In genomic region chr12:33588082-33588712, GRCh38 we compare ENCODE assay signal across 8 cellular contexts.
DNase-seq lines count a peak whose midpoint lies in the region; ATAC-seq and TF ChIP-seq lines count a peak whose summit lies in the region.

No MANE protein-coding gene starts in this region.

- TF ChIP-seq EP300 in transverse colon (IDR thresholded peaks at IDR 0.05; ENCODE audit: low read depth) = no peak

- DNase-seq in left colon (no peak), NCI-H1436 (lab: John Stamatoyannopoulos, UW) (no peak), transverse colon (no peak), progenitor cell of endocrine pancreas (ENCODE audit: low spot score, unreplicated experiment) (no peak), occipital lobe (lab: John Stamatoyannopoulos, UW) (no peak)

- no peak for TF ChIP-seq CTCF in transverse colon (IDR thresholded peaks at IDR 0.05)
- no peak for TF ChIP-seq CTCF in progenitor cell of endocrine pancreas (IDR thresholded peaks at IDR 0.05; ENCODE audit: unreplicated experiment)

- H3K4me3 ChIP-seq in transverse colon = no peak overlapping the region

- H3K27me3 Mint-ChIP-seq in progenitor cell of endocrine pancreas = no peaks in the 10 kb centered on the region

- H3K4me1 ChIP-seq in transverse colon = no peaks in the 10 kb centered on the region

- no peaks in the 10 kb centered on the region for H3K9me3 ChIP-seq in transverse colon

- H3K27me3 ChIP-seq in transverse colon = no peaks in the 10 kb centered on the region

- in situ Hi-C loops in transverse colon (cut with MboI; ENCODE audit: low pct_ligation_motif_present in 1 of 4, low pct_unique_long_range_greater_than_20kb in 1 of 4, low sequenced_read_pairs in 3 of 4) = no loop called here

- H3K9me3 Mint-ChIP-seq in progenitor cell of endocrine pancreas (ENCODE audit: low read depth) = no peaks in the 10 kb centered on the region

- H3K27ac Mint-ChIP-seq in progenitor cell of endocrine pancreas = no peak overlapping the region

- intact Hi-C loops in left colon (cut with DNase I, micrococcal nuclease) (no loop called here), transverse colon (cut with DNase I; ENCODE audit: low total_unique reads) (no loop called here)

- ATAC-seq in GM18907 (IDR thresholded peaks at IDR 0.05; ENCODE audit: unreplicated experiment) (peak; percentile 64), HG03175 (IDR thresholded peaks at IDR 0.05; ENCODE audit: unreplicated experiment) (peak; percentile 87), SK-N-SH treated with all-trans-retinoic acid at 6 μM for 48 hours (peak; percentile 70), left colon (peak; percentile 68)

- no peak overlapping the region for H3K27ac ChIP-seq in transverse colon

- TF ChIP-seq POLR2A in transverse colon (IDR thresholded peaks at IDR 0.05) = no peak

- H3K4me3 Mint-ChIP-seq in progenitor cell of endocrine pancreas (ENCODE audit: low read depth) = no peak overlapping the region

- no peaks in the 10 kb centered on the region for H3K36me3 ChIP-seq in transverse colon

- peaks cover 9% of the 10 kb centered on the region for H3K4me1 Mint-ChIP-seq in progenitor cell of endocrine pancreas (ENCODE audit: low read depth)

- 35 to 37% methylated on average over 3 of the region's 3 CpGs for WGBS in transverse colon (ENCODE audit: low coverage in 1 of 2), 2 donors

- no peaks in the 10 kb centered on the region for H3K36me3 Mint-ChIP-seq in progenitor cell of endocrine pancreas (ENCODE audit: insufficient read depth)

TF ChIP-seq in SK-N-SH treated with all-trans-retinoic acid at 6 μM for 48 hours, 23 proteins besides CTCF, POLR2A, EP300 and RAD21:
- TF ChIP-seq, protein P1, sequence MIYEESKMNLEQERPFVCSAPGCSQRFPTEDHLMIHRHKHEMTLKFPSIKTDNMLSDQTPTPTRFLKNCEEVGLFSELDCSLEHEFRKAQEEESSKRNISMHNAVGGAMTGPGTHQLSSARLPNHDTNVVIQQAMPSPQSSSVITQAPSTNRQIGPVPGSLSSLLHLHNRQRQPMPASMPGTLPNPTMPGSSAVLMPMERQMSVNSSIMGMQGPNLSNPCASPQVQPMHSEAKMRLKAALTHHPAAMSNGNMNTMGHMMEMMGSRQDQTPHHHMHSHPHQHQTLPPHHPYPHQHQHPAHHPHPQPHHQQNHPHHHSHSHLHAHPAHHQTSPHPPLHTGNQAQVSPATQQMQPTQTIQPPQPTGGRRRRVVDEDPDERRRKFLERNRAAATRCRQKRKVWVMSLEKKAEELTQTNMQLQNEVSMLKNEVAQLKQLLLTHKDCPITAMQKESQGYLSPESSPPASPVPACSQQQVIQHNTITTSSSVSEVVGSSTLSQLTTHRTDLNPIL (CRISPR knock-in tag; IDR thresholded peaks at IDR 0.05; ENCODE audit: low read depth) = peak; percentile 49; the same call in 1 of the 2 replicates
- no peak for TF ChIP-seq CSDC2 (CRISPR knock-in tag; IDR thresholded peaks at IDR 0.05)
- TF ChIP-seq ISL1 (CRISPR knock-in tag; IDR thresholded peaks at IDR 0.05) = peak; percentile 78
